ENCODE assay signal across 1 cellular context in genomic region chr1:89808429-89809117, GRCh38.
A peak's percentile ranks its signal among the peaks of the same experiment; 100 is the strongest.
TF ChIP-seq lines count a peak whose summit lies in the region.

No MANE protein-coding gene starts in this region.

TF ChIP-seq in IMR-90, 13 proteins besides CTCF, POLR2A, EP300 and RAD21 (continued from another document):
- no peak for TF ChIP-seq CEBPB (IDR thresholded peaks at IDR 0.05; ENCODE audit: low read depth, low read length)
- TF ChIP-seq, protein P1, sequence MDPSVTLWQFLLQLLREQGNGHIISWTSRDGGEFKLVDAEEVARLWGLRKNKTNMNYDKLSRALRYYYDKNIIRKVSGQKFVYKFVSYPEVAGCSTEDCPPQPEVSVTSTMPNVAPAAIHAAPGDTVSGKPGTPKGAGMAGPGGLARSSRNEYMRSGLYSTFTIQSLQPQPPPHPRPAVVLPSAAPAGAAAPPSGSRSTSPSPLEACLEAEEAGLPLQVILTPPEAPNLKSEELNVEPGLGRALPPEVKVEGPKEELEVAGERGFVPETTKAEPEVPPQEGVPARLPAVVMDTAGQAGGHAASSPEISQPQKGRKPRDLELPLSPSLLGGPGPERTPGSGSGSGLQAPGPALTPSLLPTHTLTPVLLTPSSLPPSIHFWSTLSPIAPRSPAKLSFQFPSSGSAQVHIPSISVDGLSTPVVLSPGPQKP (IDR thresholded peaks at IDR 0.05; ENCODE audit: borderline replicate concordance, low read depth, low read length): no peak
- TF ChIP-seq, protein P2, sequence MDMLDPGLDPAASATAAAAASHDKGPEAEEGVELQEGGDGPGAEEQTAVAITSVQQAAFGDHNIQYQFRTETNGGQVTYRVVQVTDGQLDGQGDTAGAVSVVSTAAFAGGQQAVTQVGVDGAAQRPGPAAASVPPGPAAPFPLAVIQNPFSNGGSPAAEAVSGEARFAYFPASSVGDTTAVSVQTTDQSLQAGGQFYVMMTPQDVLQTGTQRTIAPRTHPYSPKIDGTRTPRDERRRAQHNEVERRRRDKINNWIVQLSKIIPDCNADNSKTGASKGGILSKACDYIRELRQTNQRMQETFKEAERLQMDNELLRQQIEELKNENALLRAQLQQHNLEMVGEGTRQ (IDR thresholded peaks at IDR 0.05; ENCODE audit: low read depth, low read length): no peak
- 0 out of 2 replicates have a peak, but pooled peaks have one; percentile 4 for TF ChIP-seq FOS (IDR thresholded peaks at IDR 0.05; ENCODE audit: low read depth, low read length)
